In genomic region chr12:7018350-7019042, GRCh38 we compare ENCODE assay signal across 1 cellular context.
TF ChIP-seq lines count a peak whose summit lies in the region.

A gene with protein sequence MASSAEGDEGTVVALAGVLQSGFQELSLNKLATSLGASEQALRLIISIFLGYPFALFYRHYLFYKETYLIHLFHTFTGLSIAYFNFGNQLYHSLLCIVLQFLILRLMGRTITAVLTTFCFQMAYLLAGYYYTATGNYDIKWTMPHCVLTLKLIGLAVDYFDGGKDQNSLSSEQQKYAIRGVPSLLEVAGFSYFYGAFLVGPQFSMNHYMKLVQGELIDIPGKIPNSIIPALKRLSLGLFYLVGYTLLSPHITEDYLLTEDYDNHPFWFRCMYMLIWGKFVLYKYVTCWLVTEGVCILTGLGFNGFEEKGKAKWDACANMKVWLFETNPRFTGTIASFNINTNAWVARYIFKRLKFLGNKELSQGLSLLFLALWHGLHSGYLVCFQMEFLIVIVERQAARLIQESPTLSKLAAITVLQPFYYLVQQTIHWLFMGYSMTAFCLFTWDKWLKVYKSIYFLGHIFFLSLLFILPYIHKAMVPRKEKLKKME (minus strand): TSS chr12:7018476. CDS start chr12:7018424, 52 bp downstream.

TF ChIP-seq in H1, 55 proteins besides CTCF, POLR2A, EP300 and RAD21:
- TF ChIP-seq SAP30 (IDR thresholded peaks at IDR 0.05; ENCODE audit: insufficient read depth, insufficient replicate concordance, low read length) (no peak), RXRA (IDR thresholded peaks at IDR 0.05; ENCODE audit: insufficient read depth, low read depth, low read length) (peak; percentile 100), CTBP2 (IDR thresholded peaks at IDR 0.05; ENCODE audit: borderline replicate concordance, insufficient read depth, insufficient read length, low read length) (no peak), CEBPB (IDR thresholded peaks at IDR 0.05; ENCODE audit: low read depth, low read length) (no peak), RFX5 (IDR thresholded peaks at IDR 0.05; ENCODE audit: borderline replicate concordance, low read depth, low read length) (no peak), GABPA (IDR thresholded peaks at IDR 0.05; ENCODE audit: borderline replicate concordance, insufficient read depth, low read length) (no peak), NRF1 (IDR thresholded peaks at IDR 0.05; ENCODE audit: low read depth, low read length) (peak; percentile 52), SIN3A (conservative IDR thresholded peaks at IDR 0.05 in 1 of 2, IDR thresholded peaks at IDR 0.05 in 1 of 2; ENCODE audit: low read depth in 1 of 2, low read length in 2 of 2) (no peak), SIX5 (IDR thresholded peaks at IDR 0.05; ENCODE audit: low read depth, low read length) (no peak), YY1 (IDR thresholded peaks at IDR 0.05; ENCODE audit: low read depth, low read length) (peak; percentile 75), KDM1A (IDR thresholded peaks at IDR 0.05; ENCODE audit: borderline replicate concordance, low read length) (no peak), BACH1 (IDR thresholded peaks at IDR 0.05; ENCODE audit: low read length) (no peak), KDM4A (IDR thresholded peaks at IDR 0.05; ENCODE audit: low read depth, low read length, severe bottlenecking) (peak; percentile 92), CHD1 (IDR thresholded peaks at IDR 0.05; ENCODE audit: low read depth, low read length) (no peak), NANOG (IDR thresholded peaks at IDR 0.05; ENCODE audit: insufficient read depth, low read depth, low read length, poor library complexity, severe bottlenecking) (no peak), MAX (IDR thresholded peaks at IDR 0.05) (peak; percentile 13), CBX8 (IDR thresholded peaks at IDR 0.05; ENCODE audit: borderline replicate concordance, low read depth, low read length) (no peak), CREB1 (IDR thresholded peaks at IDR 0.05) (peak; percentile 18), TAF7 (optimal IDR thresholded peaks at IDR 0.05; ENCODE audit: borderline replicate concordance, low read depth, low read length) (peak; percentile 37), TAF1 (IDR thresholded peaks at IDR 0.05; ENCODE audit: low read depth, low read length) (peak; percentile 78), HDAC2 (IDR thresholded peaks at IDR 0.05; ENCODE audit: borderline replicate concordance in 1 of 2, low read depth in 2 of 2, low read length in 2 of 2) (no peak), GTF2F1 (IDR thresholded peaks at IDR 0.05; ENCODE audit: borderline replicate concordance, low read depth, low read length) (no peak), SP2 (IDR thresholded peaks at IDR 0.05; ENCODE audit: low read length) (no peak), POLR2AphosphoS5 (IDR thresholded peaks at IDR 0.05; ENCODE audit: low read depth, low read length) (no peak), TEAD4 (IDR thresholded peaks at IDR 0.05; ENCODE audit: low read depth, low read length) (peak; percentile 42), CHD7 (IDR thresholded peaks at IDR 0.05; ENCODE audit: insufficient replicate concordance, low read length) (no peak), SRF (IDR thresholded peaks at IDR 0.05; ENCODE audit: low read depth, low read length) (no peak), ASH2L (IDR thresholded peaks at IDR 0.05; ENCODE audit: low read length) (peak; percentile 69), PHF8 (conservative IDR thresholded peaks at IDR 0.05; ENCODE audit: low read depth, low read length) (peak; percentile 82; the same call in 1 of the 2 replicates), FOSL1 (IDR thresholded peaks at IDR 0.05; ENCODE audit: insufficient read depth, low read depth, low read length) (no peak), EGR1 (IDR thresholded peaks at IDR 0.05; ENCODE audit: borderline replicate concordance, low read depth, low read length) (no peak; the same call in 1 of the 2 replicates), CHD2 (IDR thresholded peaks at IDR 0.05; ENCODE audit: low read length) (no peak; the same call in 1 of the 2 replicates), RBBP5 (IDR thresholded peaks at IDR 0.05; ENCODE audit: borderline replicate concordance, low read depth, low read length) (peak; percentile 76; the same call in 1 of the 2 replicates), SP4 (IDR thresholded peaks at IDR 0.05; ENCODE audit: low read length) (peak; percentile 87), MAFK (IDR thresholded peaks at IDR 0.05; ENCODE audit: low read depth, low read length) (no peak), EZH2 (IDR thresholded peaks at IDR 0.05; ENCODE audit: low read depth, low read length, severe bottlenecking) (no peak), SP1 (IDR thresholded peaks at IDR 0.05; ENCODE audit: low read depth, low read length) (peak; percentile 64), SIRT6 (IDR thresholded peaks at IDR 0.05; ENCODE audit: low read length) (no peak), JUND (IDR thresholded peaks at IDR 0.05; ENCODE audit: low read length) (no peak), JUN (IDR thresholded peaks at IDR 0.05; ENCODE audit: low read depth, low read length) (no peak), TBP (IDR thresholded peaks at IDR 0.05; ENCODE audit: low read depth, low read length) (peak; percentile 80), BCL11A (IDR thresholded peaks at IDR 0.05; ENCODE audit: low read depth in 2 of 2, low read length in 2 of 2) (no peak), KDM5A (IDR thresholded peaks at IDR 0.05; ENCODE audit: low read length) (no peak), POU5F1 (IDR thresholded peaks at IDR 0.05; ENCODE audit: low read depth, low read length) (no peak), HDAC6 (IDR thresholded peaks at IDR 0.05; ENCODE audit: low read depth, low read length) (no peak)
- TF ChIP-seq, protein P1, sequence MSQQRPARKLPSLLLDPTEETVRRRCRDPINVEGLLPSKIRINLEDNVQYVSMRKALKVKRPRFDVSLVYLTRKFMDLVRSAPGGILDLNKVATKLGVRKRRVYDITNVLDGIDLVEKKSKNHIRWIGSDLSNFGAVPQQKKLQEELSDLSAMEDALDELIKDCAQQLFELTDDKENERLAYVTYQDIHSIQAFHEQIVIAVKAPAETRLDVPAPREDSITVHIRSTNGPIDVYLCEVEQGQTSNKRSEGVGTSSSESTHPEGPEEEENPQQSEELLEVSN (IDR thresholded peaks at IDR 0.05), result peak; percentile 36; the same call in 1 of the 2 replicates
- TF ChIP-seq, protein P2, sequence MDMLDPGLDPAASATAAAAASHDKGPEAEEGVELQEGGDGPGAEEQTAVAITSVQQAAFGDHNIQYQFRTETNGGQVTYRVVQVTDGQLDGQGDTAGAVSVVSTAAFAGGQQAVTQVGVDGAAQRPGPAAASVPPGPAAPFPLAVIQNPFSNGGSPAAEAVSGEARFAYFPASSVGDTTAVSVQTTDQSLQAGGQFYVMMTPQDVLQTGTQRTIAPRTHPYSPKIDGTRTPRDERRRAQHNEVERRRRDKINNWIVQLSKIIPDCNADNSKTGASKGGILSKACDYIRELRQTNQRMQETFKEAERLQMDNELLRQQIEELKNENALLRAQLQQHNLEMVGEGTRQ (IDR thresholded peaks at IDR 0.05; ENCODE audit: low read length), result no peak
